14 cellular contexts compared by ENCODE assay signal in genomic region chr2:11872247-11872947, GRCh38.
DNase-seq lines count a peak whose midpoint lies in the region; ATAC-seq, FAIRE-seq and TF ChIP-seq lines count a peak whose summit lies in the region.
"Had no signal": no experiment of that assay in that cellular context is flagged by ENCODE, and none has a peak within 500 bp of the region (broad histone marks: within the 10 kb centered on the region; RNA-seq: fewer than 3 reads in every experiment).

No MANE protein-coding gene starts in this region.

- no peak for TF ChIP-seq RAD21 in A549 (conservative IDR thresholded peaks at IDR 0.05 in 1 of 2, IDR thresholded peaks at IDR 0.05 in 1 of 2)

- CTCF ChIA-PET in A549 (lab: Yijun Ruan, JAX) (interaction anchor here (0.9 to 2.9 kb wide), 2 partner anchors 9 to 44 kb away, joined by 3 to 22 read pairs; no protein-coding TSS in a partner anchor), Panc1 (lab: Charles Lee) (no interaction called here)

- intact Hi-C loops in Panc1 (cut with micrococcal nuclease; ENCODE audit: unreplicated experiment), result no loop called here

- 21% methylated on average over 5 of the region's 5 CpGs for WGBS in A549 (ENCODE audit: missing lambda C conversion rate)

- no peak overlapping the region for H3K4me2 ChIP-seq in A549

- no peaks in the 10 kb centered on the region for H3K27me3 ChIP-seq in Panc1 (ENCODE audit: control insufficient read depth, insufficient read depth, low read length)

- H3K4me1 ChIP-seq in A549, result no peaks in the 10 kb centered on the region
- H3K4me1 ChIP-seq in Panc1 (ENCODE audit: control insufficient read depth, insufficient read depth, low read length), result peaks cover 10% of the 10 kb centered on the region

- H3K9me3 ChIP-seq in A549 (no peaks in the 10 kb centered on the region), Panc1 (ENCODE audit: control insufficient read depth, insufficient read depth, low read depth, low read length) (no peaks in the 10 kb centered on the region)

- H3K36me3 ChIP-seq in Panc1 (ENCODE audit: control insufficient read depth, insufficient read depth, low read length), result no peaks in the 10 kb centered on the region

- TF ChIP-seq POLR2A in A549 (IDR thresholded peaks at IDR 0.05; ENCODE audit: low read length), result no peak

- H3K27ac ChIP-seq in A549, result no peak overlapping the region
- H3K27ac ChIP-seq in Panc1 (ENCODE audit: low read length), result no peak overlapping the region

- in situ Hi-C loops in Panc1 (cut with HindIII; ENCODE audit: low pct_unique_long_range_greater_than_20kb, low sequenced_read_pairs), result no loop called here

- BruUV-seq in Panc1 (replicated peaks; lab: Mats Ljungman, UMichigan), result no TSS peak

- POLR2A ChIA-PET in A549 (lab: Yijun Ruan, JAX), result interaction anchor here (0.7 kb wide), 1 partner anchor 19 kb away, joined by 3 read pairs; no protein-coding TSS in a partner anchor
- POLR2A ChIA-PET in Panc1 (lab: Charles Lee), result no interaction called here

- DNase-seq in A549 (ENCODE audit: low read depth in 1 of 2, low spot score in 1 of 2), result peak in 1 of 2 experiments; percentile 11
- DNase-seq in DMS53 treated with DMSO at 0.1 percent for 48 hours (lab: John Stamatoyannopoulos, UW; ENCODE audit: unreplicated experiment), result peak; percentile 10
- DNase-seq in Panc1 (ENCODE audit: low read depth, low spot score), result no peak
- DNase-seq in epithelial cell of esophagus (ENCODE audit: low read depth), result peak; percentile 63
- no peak for DNase-seq in HTR-8/SVneo (ENCODE audit: insufficient read length, low spot score)
- no peak for DNase-seq in effector CD8-positive, alpha-beta T cell (lab: John Stamatoyannopoulos, UW)
- no peak for DNase-seq in activated naive CD4-positive, alpha-beta T cell (lab: John Stamatoyannopoulos, UW)
- no peak for DNase-seq in AML-193 (lab: John Stamatoyannopoulos, UW)
- DNase-seq: activated CD4-positive, alpha-beta memory T cell treated with anti-CD3 and anti-CD28 coated beads for 36 hours; GDM1; naive thymus-derived CD8-positive, alpha-beta T cell; NCI-H1436 treated with DMSO at 0.1 percent for 48 hours; SIG-M5; trophoblast cell had no signal

- TF ChIP-seq EP300 in A549 (IDR thresholded peaks at IDR 0.05), result no peak

- ATAC-seq in A549, result no peak
- ATAC-seq in Panc1, result peak; percentile 61
- ATAC-seq: naive thymus-derived CD8-positive, alpha-beta T cell had no signal

- H3K4me3 ChIP-seq in A549, result no peak overlapping the region
- no peak overlapping the region for H3K4me3 ChIP-seq in Panc1 (ENCODE audit: low read depth in 2 of 2, low read length in 2 of 2)
- H3K4me3 ChIP-seq in epithelial cell of esophagus (ENCODE audit: low read length), result no peak overlapping the region

- TF ChIP-seq CTCF in A549 (IDR thresholded peaks at IDR 0.05), result no peak
- TF ChIP-seq CTCF in Panc1 (IDR thresholded peaks at IDR 0.05), result no peak
- no peak for TF ChIP-seq CTCF in epithelial cell of esophagus (IDR thresholded peaks at IDR 0.05; ENCODE audit: insufficient read depth, low read depth, low read length, missing control alignments)

- FAIRE-seq in A549 (lab: Jason Lieb, UNC) (no peak), HTR-8/SVneo (lab: Jason Lieb, UNC) (no peak)

TF ChIP-seq in A549, 52 proteins besides CTCF, POLR2A, EP300 and RAD21:
- TF ChIP-seq MAFK (IDR thresholded peaks at IDR 0.05; ENCODE audit: partially characterized antibody) (peak; percentile 61), HOXA7 (CRISPR knock-in tag; IDR thresholded peaks at IDR 0.05) (no peak)

Comparison
In these comparisons a context has a peak if more than half of its experiments do, and no peak if none do; other contexts are left out.
1. DNase-seq: peak in DMS53 treated with DMSO at 0.1 percent for 48 hours (single experiment) and epithelial cell of esophagus (single experiment); none in Panc1 (single experiment), HTR-8/SVneo (single experiment), effector CD8-positive, alpha-beta T cell (single experiment), activated naive CD4-positive, alpha-beta T cell (0 of 4) and AML-193 (0 of 2).